ENCODE assay signal across 31 cellular contexts in the genomic region with DNA sequence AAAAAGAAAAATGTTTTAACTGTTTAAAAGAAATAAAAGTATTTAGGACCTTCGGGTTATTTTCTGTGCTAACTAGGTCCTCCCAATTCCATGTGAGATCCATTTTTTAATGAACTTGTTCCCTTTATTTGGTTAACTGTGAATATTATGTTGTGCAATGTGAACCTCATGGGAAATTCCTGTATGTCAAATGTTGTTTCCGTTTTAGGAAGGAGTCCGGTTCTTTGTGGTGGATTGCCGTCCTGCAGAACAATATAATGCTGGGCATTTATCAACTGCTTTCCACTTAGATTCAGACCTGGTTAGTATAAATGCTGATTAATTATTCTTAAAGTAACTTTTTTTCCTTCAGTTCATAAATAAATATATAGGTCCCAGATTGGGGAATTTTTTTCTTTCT.
"Had no signal": no experiment of that assay in that cellular context is flagged by ENCODE, and none has a peak within 500 bp of the region (broad histone marks: within the 10 kb centered on the region; RNA-seq: fewer than 3 reads in every experiment).

No MANE protein-coding gene starts in this region.

- H3K4me2 ChIP-seq: KMS-11, SK-N-SH had no signal

- H3K4me1 ChIP-seq: SJSA1 had no signal

- H3K9me3 Mint-ChIP-seq: activated CD4-positive, alpha-beta T cell treated with anti-CD3 and anti-CD28 coated beads, Interleukin-2, amount 10 ng/mL, durations not matched to agents 7 days and 5 days; activated naive CD4-positive, alpha-beta T cell treated with anti-CD3 and anti-CD28 coated beads, Interleukin-2, amount 10 ng/mL, durations not matched to agents 7 days and 5 days; activated naive CD8-positive, alpha-beta T cell treated with anti-CD3 and anti-CD28 coated beads, Interleukin-2, amount 50 U/mL, for 24 hours; activated T-cell treated with anti-CD3 and anti-CD28 coated beads, Interleukin-2, amount 50 U/mL, for 4 hours; activated T-helper 1 cell treated with anti-CD3 and anti-CD28 coated beads, Interleukin-12 subunit alpha, Interleukin-12 subunit beta, Interleukin-2, Interleukin-4 antibody, amounts not matched to agents 30 ng/mL and 10 ng/mL and 1 ng/mL, durations not matched to agents 14 hours and 24 hours and 36 hours; T-helper 1 cell treated with Interleukin-12 subunit alpha and Interleukin-12 subunit beta and Interleukin-4 antibody, amounts not matched to agents 30 μg/mL and 1 μg/mL, for 36 hours; T-helper 2 cell treated with Interferon-gamma antibody and Interleukin-4, amounts not matched to agents 5 μg/mL and 100 μg/mL, for 36 hours; WTC11 had no signal

- H3K9me3 ChIP-seq: SJSA1, SK-N-SH had no signal

- ATAC-seq: activated CD4-positive, alpha-beta T cell treated with anti-CD3 and anti-CD28 coated beads for 36 hours; activated CD4-positive, CD25-positive, alpha-beta regulatory T cell treated with anti-CD3 and anti-CD28 coated beads, Interleukin-2, amount 50 U/mL, for 24 hours; activated naive CD8-positive, alpha-beta T cell treated with anti-CD3 and anti-CD28 coated beads, Interleukin-2, amount 50 U/mL, for 24 hours; activated T-cell treated with anti-CD3 and anti-CD28 coated beads, Interleukin-2, amount 50 U/mL, for 4 hours; Panc1; WTC11 had no signal

- DNase-seq: activated CD4-positive, alpha-beta T cell treated with anti-CD3 and anti-CD28 coated beads for 36 hours; activated CD4-positive, alpha-beta T cell treated with anti-CD3 and anti-CD28 coated beads, Interleukin-2, amount 10 ng/mL, durations not matched to agents 7 days and 5 days; activated CD4-positive, alpha-beta T cell treated with anti-CD3 and anti-CD28 coated beads, Interleukin-2, amount 50 U/mL, for 48 hours; activated CD8-positive, alpha-beta memory T cell treated with anti-CD3 and anti-CD28 coated beads, Interleukin-2, amount 50 U/mL, for 4 hours; activated effector memory CD4-positive, alpha-beta T cell treated with Interleukin-2 at 50 U/mL for 16 hours; activated naive CD4-positive, alpha-beta T cell treated with anti-CD3 and anti-CD28 coated beads, Interleukin-2, amount 10 ng/mL, durations not matched to agents 7 days and 5 days; activated naive CD8-positive, alpha-beta T cell treated with anti-CD3 and anti-CD28 coated beads, Interleukin-2, amount 50 U/mL, for 24 hours; activated T-cell treated with anti-CD3 and anti-CD28 coated beads for 4 hours; activated T-cell treated with anti-CD3 and anti-CD28 coated beads, Interleukin-2, amount 50 U/mL, for 4 hours; amniotic stem cell; aorta; MM.1S; MV-4-11; NCI-H1092; NCI-H146; NCI-H1930; NCI-H2081 treated with DMSO at 0.1 percent for 48 hours; NCI-H226; NCI-H446 treated with DMSO at 0.1 percent for 48 hours; NCI-H524 treated with DMSO at 0.1 percent for 48 hours; SHP77 treated with DMSO at 0.1 percent for 48 hours; SK-N-SH had no signal

- H3K27me3 ChIP-seq: SJSA1 had no signal

- H3K27ac ChIP-seq: KMS-11, SJSA1 had no signal

- H3K27me3 Mint-ChIP-seq: activated CD4-positive, alpha-beta T cell treated with anti-CD3 and anti-CD28 coated beads for 36 hours; activated CD4-positive, alpha-beta T cell treated with anti-CD3 and anti-CD28 coated beads, Interleukin-2, amount 10 ng/mL, durations not matched to agents 7 days and 5 days; activated naive CD4-positive, alpha-beta T cell treated with anti-CD3 and anti-CD28 coated beads, Interleukin-2, amount 10 ng/mL, durations not matched to agents 7 days and 5 days; activated naive CD8-positive, alpha-beta T cell; activated naive CD8-positive, alpha-beta T cell treated with anti-CD3 and anti-CD28 coated beads, Interleukin-2, amount 50 U/mL, for 24 hours had no signal

- H3K9ac ChIP-seq: KMS-11, SK-N-SH had no signal

- H3K4me1 Mint-ChIP-seq: activated CD4-positive, alpha-beta T cell treated with anti-CD3 and anti-CD28 coated beads for 36 hours; activated CD4-positive, alpha-beta T cell treated with anti-CD3 and anti-CD28 coated beads, Interleukin-2, amount 10 ng/mL, durations not matched to agents 7 days and 5 days; activated naive CD4-positive, alpha-beta T cell treated with anti-CD3 and anti-CD28 coated beads, Interleukin-2, amount 10 ng/mL, durations not matched to agents 7 days and 5 days; activated naive CD8-positive, alpha-beta T cell treated with anti-CD3 and anti-CD28 coated beads, Interleukin-2, amount 50 U/mL, for 24 hours; WTC11 had no signal

- H3K27ac Mint-ChIP-seq: activated CD4-positive, alpha-beta T cell treated with anti-CD3 and anti-CD28 coated beads for 36 hours; activated CD4-positive, alpha-beta T cell treated with anti-CD3 and anti-CD28 coated beads, Interleukin-2, amount 10 ng/mL, durations not matched to agents 7 days and 5 days; activated naive CD4-positive, alpha-beta T cell treated with anti-CD3 and anti-CD28 coated beads, Interleukin-2, amount 10 ng/mL, durations not matched to agents 7 days and 5 days; activated naive CD8-positive, alpha-beta T cell; activated naive CD8-positive, alpha-beta T cell treated with anti-CD3 and anti-CD28 coated beads, Interleukin-2, amount 50 U/mL, for 24 hours; activated T-helper 1 cell treated with anti-CD3 and anti-CD28 coated beads, Interleukin-12 subunit alpha, Interleukin-12 subunit beta, Interleukin-2, Interleukin-4 antibody, amounts not matched to agents 30 ng/mL and 10 ng/mL and 1 ng/mL, durations not matched to agents 14 hours and 24 hours and 36 hours; T-helper 1 cell treated with Interleukin-12 subunit alpha and Interleukin-12 subunit beta and Interleukin-4 antibody, amounts not matched to agents 30 μg/mL and 1 μg/mL, for 36 hours; T-helper 2 cell treated with Interferon-gamma antibody and Interleukin-4, amounts not matched to agents 5 μg/mL and 100 μg/mL, for 36 hours; WTC11 had no signal

- H3K4me3 Mint-ChIP-seq: activated CD4-positive, alpha-beta T cell treated with anti-CD3 and anti-CD28 coated beads for 36 hours; activated CD4-positive, alpha-beta T cell treated with anti-CD3 and anti-CD28 coated beads, Interleukin-2, amount 10 ng/mL, durations not matched to agents 7 days and 5 days; activated naive CD4-positive, alpha-beta T cell treated with anti-CD3 and anti-CD28 coated beads, Interleukin-2, amount 10 ng/mL, durations not matched to agents 7 days and 5 days; activated naive CD8-positive, alpha-beta T cell; activated naive CD8-positive, alpha-beta T cell treated with anti-CD3 and anti-CD28 coated beads, Interleukin-2, amount 50 U/mL, for 24 hours; activated T-cell treated with anti-CD3 and anti-CD28 coated beads, Interleukin-2, amount 50 U/mL, for 4 hours; activated T-helper 1 cell treated with anti-CD3 and anti-CD28 coated beads, Interleukin-12 subunit alpha, Interleukin-12 subunit beta, Interleukin-2, Interleukin-4 antibody, amounts not matched to agents 30 ng/mL and 10 ng/mL and 1 ng/mL, durations not matched to agents 14 hours and 24 hours and 36 hours; T-helper 1 cell treated with Interleukin-12 subunit alpha and Interleukin-12 subunit beta and Interleukin-4 antibody, amounts not matched to agents 30 μg/mL and 1 μg/mL, for 36 hours; T-helper 2 cell treated with Interferon-gamma antibody and Interleukin-4, amounts not matched to agents 5 μg/mL and 100 μg/mL, for 36 hours; WTC11 had no signal

- H3K4me3 ChIP-seq: SJSA1 had no signal
